Comparison of ENCODE assay signal across 8 cellular contexts in genomic region chr12:51531982-51532497, GRCh38. TPM values are rescaled to one million over a fixed set of nuclear protein-coding genes. Genes with fewer than 3 reads are reported as not detected.
A peak's percentile ranks its signal among the peaks of the same experiment; 100 is the strongest.
DNase-seq lines count a peak whose midpoint lies in the region; ATAC-seq and TF ChIP-seq lines count a peak whose summit lies in the region.

No MANE protein-coding gene starts in this region.

- H4K20me1 ChIP-seq in BLaER1: no peaks in the 10 kb centered on the region

- H3K36me3 Mint-ChIP-seq in type B pancreatic cell: no peaks in the 10 kb centered on the region

- H3K27ac ChIP-seq in BLaER1 (no peak overlapping the region), SJSA1 (0 out of 2 replicates have a peak overlapping the region, but pooled peaks have one; percentile 20), parathyroid adenoma (no peak overlapping the region)

- H3K4me3 Mint-ChIP-seq in type B pancreatic cell: peak overlapping the region; percentile 64

- H3K36me3 ChIP-seq in BLaER1 (no peaks in the 10 kb centered on the region), SJSA1 (no peaks in the 10 kb centered on the region), parathyroid adenoma (ENCODE audit: control insufficient read depth, insufficient read depth, low read length) (no peaks in the 10 kb centered on the region)

- peak overlapping the region; percentile 68 for H2AFZ ChIP-seq in parathyroid adenoma

- peaks cover 18% of the 10 kb centered on the region for H3K4me1 ChIP-seq in BLaER1
- peaks cover 26% of the 10 kb centered on the region for H3K4me1 ChIP-seq in SJSA1 (replicated peaks)
- H3K4me1 ChIP-seq in parathyroid adenoma: no peaks in the 10 kb centered on the region

- H3K27me3 Mint-ChIP-seq in type B pancreatic cell: peaks cover 28% of the 10 kb centered on the region

- H3K9me3 ChIP-seq in BLaER1 (no peaks in the 10 kb centered on the region), SJSA1 (replicated peaks) (no peaks in the 10 kb centered on the region), parathyroid adenoma (ENCODE audit: control insufficient read depth, low read length) (no peaks in the 10 kb centered on the region)

- H3K9ac ChIP-seq in BLaER1 (no peak overlapping the region; the same call in 1 of the 2 replicates), parathyroid adenoma (no peak overlapping the region)

- peak overlapping the region; percentile 2 for H3K27ac Mint-ChIP-seq in type B pancreatic cell

- no peaks in the 10 kb centered on the region for H3K9me3 Mint-ChIP-seq in type B pancreatic cell

- H3K4me1 Mint-ChIP-seq in type B pancreatic cell (ENCODE audit: unreplicated experiment): peaks cover 9% of the 10 kb centered on the region

- peak overlapping the region; percentile 83 for H3K4me2 ChIP-seq in BLaER1
- no peak overlapping the region for H3K4me2 ChIP-seq in parathyroid adenoma (ENCODE audit: low read length)

- peak; percentile 36 for ATAC-seq in GM19468 (IDR thresholded peaks at IDR 0.05; ENCODE audit: extremely low read depth, unreplicated experiment)

- no peaks in the 10 kb centered on the region for H3K79me2 ChIP-seq in parathyroid adenoma

- no peaks in the 10 kb centered on the region for H3K27me3 ChIP-seq in BLaER1
- H3K27me3 ChIP-seq in SJSA1 (replicated peaks): no peaks in the 10 kb centered on the region
- no peaks in the 10 kb centered on the region for H3K27me3 ChIP-seq in parathyroid adenoma (ENCODE audit: control insufficient read depth, insufficient read depth, low read length)

- TF ChIP-seq CTCF in parathyroid adenoma (IDR thresholded peaks at IDR 0.05) (peak; percentile 81), type B pancreatic cell (conservative IDR thresholded peaks at IDR 0.05) (peak; percentile 93)

- H3K4me3 ChIP-seq in BLaER1: no peak overlapping the region
- no peak overlapping the region for H3K4me3 ChIP-seq in SJSA1
- no peak overlapping the region for H3K4me3 ChIP-seq in parathyroid adenoma (ENCODE audit: low read depth, low read length)

- DNase-seq in MV-4-11 (lab: John Stamatoyannopoulos, UW) (peak; percentile 56), SJSA1 (ENCODE audit: low read depth in 1 of 2, low spot score in 2 of 2) (peak; percentile 76 to 78), glomerular visceral epithelial cell (ENCODE audit: extremely low spot score) (peak; percentile 82), type B pancreatic cell (ENCODE audit: extremely low spot score, unreplicated experiment) (peak; percentile 79)
- peak; percentile 17 to 59 (median 39) for DNase-seq in activated naive CD4-positive, alpha-beta T cell (lab: John Stamatoyannopoulos, UW)

RNA-seq across cellular contexts. Expression of gene SCN8A, which starts 59.0 kb away (rescaled TPM):
- 1.4 and 4.3 TPM in 2 replicates for total RNA-seq in SJSA1 (2014; rRNA removed; shearing (Covaris generic))
- total RNA-seq in type B pancreatic cell (ENCODE audit: low replicate concordance): 2.6 and 3.9 TPM in 2 replicates
